In genomic region chr7:31443457-31443856, GRCh38 we compare ENCODE assay signal across 10 cellular contexts.
DNase-seq lines count a peak whose midpoint lies in the region; ATAC-seq, FAIRE-seq and TF ChIP-seq lines count a peak whose summit lies in the region.
"Had no signal": no experiment of that assay in that cellular context is flagged by ENCODE, and none has a peak within 500 bp of the region (broad histone marks: within the 10 kb centered on the region; RNA-seq: fewer than 3 reads in every experiment).

No MANE protein-coding gene starts in this region.

- no peaks in the 10 kb centered on the region for H3K79me2 ChIP-seq in astrocyte (ENCODE audit: insufficient read depth, low read length)

- no peak overlapping the region for H3K9ac ChIP-seq in astrocyte (ENCODE audit: low read length)

- peak; percentile 86 for TF ChIP-seq CTCF in astrocyte (IDR thresholded peaks at IDR 0.05; ENCODE audit: insufficient read depth, low read depth, low read length)
- peak; percentile 79 for TF ChIP-seq CTCF in upper lobe of right lung (IDR thresholded peaks at IDR 0.05)

- no peaks in the 10 kb centered on the region for H3K9me3 Mint-ChIP-seq in astrocyte (ENCODE audit: unreplicated experiment)
- no peaks in the 10 kb centered on the region for H3K9me3 Mint-ChIP-seq in activated CD4-positive, alpha-beta memory T cell treated with anti-CD3 and anti-CD28 coated beads, Interleukin-2, amount 10 ng/mL, durations not matched to agents 7 days and 5 days

- no peak overlapping the region for H2AFZ ChIP-seq in astrocyte (ENCODE audit: low read depth, low read length)

- H3K27ac Mint-ChIP-seq in astrocyte (ENCODE audit: unreplicated experiment): no peak overlapping the region
- no peak overlapping the region for H3K27ac Mint-ChIP-seq in activated CD4-positive, alpha-beta memory T cell treated with anti-CD3 and anti-CD28 coated beads, Interleukin-2, amount 10 ng/mL, durations not matched to agents 7 days and 5 days
- H3K27ac Mint-ChIP-seq: naive thymus-derived CD8-positive, alpha-beta T cell had no signal

- H3K36me3 ChIP-seq in astrocyte (ENCODE audit: insufficient read depth, low read length) (no peaks in the 10 kb centered on the region), upper lobe of right lung (no peaks in the 10 kb centered on the region)
- H3K36me3 ChIP-seq: SJCRH30 had no signal

- H3K27ac ChIP-seq in astrocyte (ENCODE audit: low read depth, low read length) (no peak overlapping the region), upper lobe of right lung (no peak overlapping the region)
- H3K27ac ChIP-seq: SJCRH30 had no signal

- H3K27me3 ChIP-seq in astrocyte (ENCODE audit: insufficient read depth, low read length) (no peaks in the 10 kb centered on the region), upper lobe of right lung (no peaks in the 10 kb centered on the region)

- no peaks in the 10 kb centered on the region for H3K27me3 Mint-ChIP-seq in astrocyte (ENCODE audit: low read depth, unreplicated experiment)
- no peaks in the 10 kb centered on the region for H3K27me3 Mint-ChIP-seq in activated CD4-positive, alpha-beta memory T cell treated with anti-CD3 and anti-CD28 coated beads, Interleukin-2, amount 10 ng/mL, durations not matched to agents 7 days and 5 days

- no peak overlapping the region for H3K4me3 Mint-ChIP-seq in astrocyte (ENCODE audit: unreplicated experiment)
- no peak overlapping the region for H3K4me3 Mint-ChIP-seq in activated CD4-positive, alpha-beta memory T cell treated with anti-CD3 and anti-CD28 coated beads, Interleukin-2, amount 10 ng/mL, durations not matched to agents 7 days and 5 days
- H3K4me3 Mint-ChIP-seq: naive thymus-derived CD8-positive, alpha-beta T cell had no signal

- H3K9me3 ChIP-seq in astrocyte (ENCODE audit: insufficient read depth, low read depth, low read length): no peaks in the 10 kb centered on the region
- H3K9me3 ChIP-seq in upper lobe of right lung: no peaks in the 10 kb centered on the region
- H3K9me3 ChIP-seq: SJCRH30 had no signal

- intact Hi-C loops in upper lobe of right lung (cut with DNase I): loop anchor here (10.0 kb wide), 1 partner anchor 291 kb away; no protein-coding TSS in a partner anchor

- H3K4me1 Mint-ChIP-seq in astrocyte (ENCODE audit: low read depth, unreplicated experiment): no peaks in the 10 kb centered on the region
- H3K4me1 Mint-ChIP-seq in activated CD4-positive, alpha-beta memory T cell treated with anti-CD3 and anti-CD28 coated beads, Interleukin-2, amount 10 ng/mL, durations not matched to agents 7 days and 5 days: no peaks in the 10 kb centered on the region
- H3K4me1 Mint-ChIP-seq: naive thymus-derived CD8-positive, alpha-beta T cell had no signal

- no peaks in the 10 kb centered on the region for H4K20me1 ChIP-seq in astrocyte (ENCODE audit: insufficient read depth, low read length)

- H3K4me2 ChIP-seq in astrocyte (ENCODE audit: low read length): no peak overlapping the region

- POLR2A ChIA-PET in activated CD4-positive, alpha-beta memory T cell treated with anti-CD3 and anti-CD28 coated beads, Interleukin-2, amount 10 ng/mL, durations not matched to agents 7 days and 5 days (lab: Charles Lee): no interaction called here

- H3K36me3 Mint-ChIP-seq in astrocyte (ENCODE audit: low read depth, unreplicated experiment): no peaks in the 10 kb centered on the region
- H3K36me3 Mint-ChIP-seq in activated CD4-positive, alpha-beta memory T cell treated with anti-CD3 and anti-CD28 coated beads, Interleukin-2, amount 10 ng/mL, durations not matched to agents 7 days and 5 days (ENCODE audit: low read depth): no peaks in the 10 kb centered on the region
- H3K36me3 Mint-ChIP-seq: naive thymus-derived CD8-positive, alpha-beta T cell had no signal

- peak; percentile 13 for FAIRE-seq in astrocyte (lab: Jason Lieb, UNC)

- H3K4me3 ChIP-seq in astrocyte (ENCODE audit: insufficient read depth, low read depth, low read length) (no peak overlapping the region), upper lobe of right lung (no peak overlapping the region)
- H3K4me3 ChIP-seq: SJCRH30 had no signal

- CTCF ChIA-PET in activated CD4-positive, alpha-beta memory T cell treated with anti-CD3 and anti-CD28 coated beads, Interleukin-2, amount 10 ng/mL, durations not matched to agents 7 days and 5 days (lab: Charles Lee): interaction anchor here (0.6 to 1.8 kb wide), 14 partner anchors 11 to 309 kb away, joined by 3 to 9 read pairs (median 4); no protein-coding TSS in a partner anchor

- DNase-seq in COLO668 (lab: John Stamatoyannopoulos, UW; ENCODE audit: unreplicated experiment) (peak; percentile 28), NCI-H226 (peak; percentile 46), astrocyte (ENCODE audit: low read depth) (peak; percentile 25), iPS-NIHi7 (ENCODE audit: extremely low spot score) (peak; percentile 71), upper lobe of right lung (no peak)
- DNase-seq in activated CD4-positive, alpha-beta memory T cell treated with anti-CD3 and anti-CD28 coated beads, Interleukin-2, amount 10 ng/mL, durations not matched to agents 7 days and 5 days: no peak

- H3K4me1 ChIP-seq in astrocyte (ENCODE audit: insufficient read depth, low read length) (no peaks in the 10 kb centered on the region), upper lobe of right lung (no peaks in the 10 kb centered on the region)
- H3K4me1 ChIP-seq: SJCRH30 had no signal

- ATAC-seq in GM19351 (IDR thresholded peaks at IDR 0.05; ENCODE audit: unreplicated experiment) (peak; percentile 82), HG03439 (IDR thresholded peaks at IDR 0.05; ENCODE audit: unreplicated experiment) (peak; percentile 76), upper lobe of right lung (peak; percentile 90)
- ATAC-seq: naive thymus-derived CD8-positive, alpha-beta T cell had no signal

Comparison
In these comparisons a context has a peak if more than half of its experiments do, and no peak if none do; other contexts are left out.
1. DNase-seq: peak in COLO668 (single experiment), NCI-H226 (single experiment), astrocyte (single experiment) and iPS-NIHi7 (single experiment); none in upper lobe of right lung (single experiment) and activated CD4-positive, alpha-beta memory T cell treated with anti-CD3 and anti-CD28 coated beads, Interleukin-2, amount 10 ng/mL, durations not matched to agents 7 days and 5 days (single experiment).
2. Peak in every context shown above with its lines, with median percentiles within 50 percentile points of each other: ATAC-seq.